In the genomic region with DNA sequence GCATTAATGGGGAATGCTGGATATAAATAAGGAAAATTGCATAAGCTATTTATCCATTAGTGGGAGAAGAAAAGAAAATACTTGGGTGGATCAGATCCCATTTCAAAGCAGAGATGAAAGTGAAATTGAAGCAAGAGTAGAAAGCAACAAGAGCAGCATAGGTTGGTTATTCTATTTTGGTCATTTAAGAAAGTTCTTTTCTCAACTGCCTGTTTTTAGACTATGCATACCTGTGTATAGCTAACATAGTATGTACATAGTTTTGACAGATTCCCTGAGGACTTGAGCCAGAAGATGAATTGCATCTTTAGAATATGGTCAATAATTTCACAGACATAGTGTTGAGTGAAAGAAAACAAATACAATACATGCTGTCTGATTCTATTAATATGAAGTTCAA, we compare ENCODE assay signal across 1 cellular context.
TF ChIP-seq lines count a peak whose summit lies in the region.

No MANE protein-coding gene starts in this region.

TF ChIP-seq in GM23338, 12 proteins besides CTCF, POLR2A, EP300 and RAD21:
- TF ChIP-seq, protein P1, sequence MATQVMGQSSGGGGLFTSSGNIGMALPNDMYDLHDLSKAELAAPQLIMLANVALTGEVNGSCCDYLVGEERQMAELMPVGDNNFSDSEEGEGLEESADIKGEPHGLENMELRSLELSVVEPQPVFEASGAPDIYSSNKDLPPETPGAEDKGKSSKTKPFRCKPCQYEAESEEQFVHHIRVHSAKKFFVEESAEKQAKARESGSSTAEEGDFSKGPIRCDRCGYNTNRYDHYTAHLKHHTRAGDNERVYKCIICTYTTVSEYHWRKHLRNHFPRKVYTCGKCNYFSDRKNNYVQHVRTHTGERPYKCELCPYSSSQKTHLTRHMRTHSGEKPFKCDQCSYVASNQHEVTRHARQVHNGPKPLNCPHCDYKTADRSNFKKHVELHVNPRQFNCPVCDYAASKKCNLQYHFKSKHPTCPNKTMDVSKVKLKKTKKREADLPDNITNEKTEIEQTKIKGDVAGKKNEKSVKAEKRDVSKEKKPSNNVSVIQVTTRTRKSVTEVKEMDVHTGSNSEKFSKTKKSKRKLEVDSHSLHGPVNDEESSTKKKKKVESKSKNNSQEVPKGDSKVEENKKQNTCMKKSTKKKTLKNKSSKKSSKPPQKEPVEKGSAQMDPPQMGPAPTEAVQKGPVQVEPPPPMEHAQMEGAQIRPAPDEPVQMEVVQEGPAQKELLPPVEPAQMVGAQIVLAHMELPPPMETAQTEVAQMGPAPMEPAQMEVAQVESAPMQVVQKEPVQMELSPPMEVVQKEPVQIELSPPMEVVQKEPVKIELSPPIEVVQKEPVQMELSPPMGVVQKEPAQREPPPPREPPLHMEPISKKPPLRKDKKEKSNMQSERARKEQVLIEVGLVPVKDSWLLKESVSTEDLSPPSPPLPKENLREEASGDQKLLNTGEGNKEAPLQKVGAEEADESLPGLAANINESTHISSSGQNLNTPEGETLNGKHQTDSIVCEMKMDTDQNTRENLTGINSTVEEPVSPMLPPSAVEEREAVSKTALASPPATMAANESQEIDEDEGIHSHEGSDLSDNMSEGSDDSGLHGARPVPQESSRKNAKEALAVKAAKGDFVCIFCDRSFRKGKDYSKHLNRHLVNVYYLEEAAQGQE (IDR thresholded peaks at IDR 0.05; ENCODE audit: unreplicated experiment), result no peak
- TF ChIP-seq, protein P2, sequence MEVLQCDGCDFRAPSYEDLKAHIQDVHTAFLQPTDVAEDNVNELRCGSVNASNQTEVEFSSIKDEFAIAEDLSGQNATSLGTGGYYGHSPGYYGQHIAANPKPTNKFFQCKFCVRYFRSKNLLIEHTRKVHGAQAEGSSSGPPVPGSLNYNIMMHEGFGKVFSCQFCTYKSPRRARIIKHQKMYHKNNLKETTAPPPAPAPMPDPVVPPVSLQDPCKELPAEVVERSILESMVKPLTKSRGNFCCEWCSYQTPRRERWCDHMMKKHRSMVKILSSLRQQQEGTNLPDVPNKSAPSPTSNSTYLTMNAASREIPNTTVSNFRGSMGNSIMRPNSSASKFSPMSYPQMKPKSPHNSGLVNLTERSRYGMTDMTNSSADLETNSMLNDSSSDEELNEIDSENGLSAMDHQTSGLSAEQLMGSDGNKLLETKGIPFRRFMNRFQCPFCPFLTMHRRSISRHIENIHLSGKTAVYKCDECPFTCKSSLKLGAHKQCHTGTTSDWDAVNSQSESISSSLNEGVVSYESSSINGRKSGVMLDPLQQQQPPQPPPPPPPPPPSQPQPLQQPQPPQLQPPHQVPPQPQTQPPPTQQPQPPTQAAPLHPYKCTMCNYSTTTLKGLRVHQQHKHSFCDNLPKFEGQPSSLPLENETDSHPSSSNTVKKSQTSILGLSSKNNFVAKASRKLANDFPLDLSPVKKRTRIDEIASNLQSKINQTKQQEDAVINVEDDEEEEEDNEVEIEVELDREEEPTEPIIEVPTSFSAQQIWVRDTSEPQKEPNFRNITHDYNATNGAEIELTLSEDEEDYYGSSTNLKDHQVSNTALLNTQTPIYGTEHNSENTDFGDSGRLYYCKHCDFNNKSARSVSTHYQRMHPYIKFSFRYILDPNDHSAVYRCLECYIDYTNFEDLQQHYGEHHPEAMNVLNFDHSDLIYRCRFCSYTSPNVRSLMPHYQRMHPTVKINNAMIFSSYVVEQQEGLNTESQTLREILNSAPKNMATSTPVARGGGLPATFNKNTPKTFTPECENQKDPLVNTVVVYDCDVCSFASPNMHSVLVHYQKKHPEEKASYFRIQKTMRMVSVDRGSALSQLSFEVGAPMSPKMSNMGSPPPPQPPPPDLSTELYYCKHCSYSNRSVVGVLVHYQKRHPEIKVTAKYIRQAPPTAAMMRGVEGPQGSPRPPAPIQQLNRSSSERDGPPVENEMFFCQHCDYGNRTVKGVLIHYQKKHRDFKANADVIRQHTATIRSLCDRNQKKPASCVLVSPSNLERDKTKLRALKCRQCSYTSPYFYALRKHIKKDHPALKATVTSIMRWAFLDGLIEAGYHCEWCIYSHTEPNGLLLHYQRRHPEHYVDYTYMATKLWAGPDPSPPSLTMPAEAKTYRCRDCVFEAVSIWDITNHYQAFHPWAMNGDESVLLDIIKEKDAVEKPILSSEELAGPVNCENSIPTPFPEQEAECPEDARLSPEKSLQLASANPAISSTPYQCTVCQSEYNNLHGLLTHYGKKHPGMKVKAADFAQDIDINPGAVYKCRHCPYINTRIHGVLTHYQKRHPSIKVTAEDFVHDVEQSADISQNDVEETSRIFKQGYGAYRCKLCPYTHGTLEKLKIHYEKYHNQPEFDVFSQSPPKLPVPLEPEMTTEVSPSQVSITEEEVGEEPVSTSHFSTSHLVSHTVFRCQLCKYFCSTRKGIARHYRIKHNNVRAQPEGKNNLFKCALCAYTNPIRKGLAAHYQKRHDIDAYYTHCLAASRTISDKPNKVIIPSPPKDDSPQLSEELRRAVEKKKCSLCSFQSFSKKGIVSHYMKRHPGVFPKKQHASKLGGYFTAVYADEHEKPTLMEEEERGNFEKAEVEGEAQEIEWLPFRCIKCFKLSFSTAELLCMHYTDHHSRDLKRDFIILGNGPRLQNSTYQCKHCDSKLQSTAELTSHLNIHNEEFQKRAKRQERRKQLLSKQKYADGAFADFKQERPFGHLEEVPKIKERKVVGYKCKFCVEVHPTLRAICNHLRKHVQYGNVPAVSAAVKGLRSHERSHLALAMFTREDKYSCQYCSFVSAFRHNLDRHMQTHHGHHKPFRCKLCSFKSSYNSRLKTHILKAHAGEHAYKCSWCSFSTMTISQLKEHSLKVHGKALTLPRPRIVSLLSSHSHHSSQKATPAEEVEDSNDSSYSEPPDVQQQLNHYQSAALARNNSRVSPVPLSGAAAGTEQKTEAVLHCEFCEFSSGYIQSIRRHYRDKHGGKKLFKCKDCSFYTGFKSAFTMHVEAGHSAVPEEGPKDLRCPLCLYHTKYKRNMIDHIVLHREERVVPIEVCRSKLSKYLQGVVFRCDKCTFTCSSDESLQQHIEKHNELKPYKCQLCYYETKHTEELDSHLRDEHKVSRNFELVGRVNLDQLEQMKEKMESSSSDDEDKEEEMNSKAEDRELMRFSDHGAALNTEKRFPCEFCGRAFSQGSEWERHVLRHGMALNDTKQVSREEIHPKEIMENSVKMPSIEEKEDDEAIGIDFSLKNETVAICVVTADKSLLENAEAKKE (CRISPR knock-in tag; IDR thresholded peaks at IDR 0.05), result no peak
- TF ChIP-seq, protein P3, sequence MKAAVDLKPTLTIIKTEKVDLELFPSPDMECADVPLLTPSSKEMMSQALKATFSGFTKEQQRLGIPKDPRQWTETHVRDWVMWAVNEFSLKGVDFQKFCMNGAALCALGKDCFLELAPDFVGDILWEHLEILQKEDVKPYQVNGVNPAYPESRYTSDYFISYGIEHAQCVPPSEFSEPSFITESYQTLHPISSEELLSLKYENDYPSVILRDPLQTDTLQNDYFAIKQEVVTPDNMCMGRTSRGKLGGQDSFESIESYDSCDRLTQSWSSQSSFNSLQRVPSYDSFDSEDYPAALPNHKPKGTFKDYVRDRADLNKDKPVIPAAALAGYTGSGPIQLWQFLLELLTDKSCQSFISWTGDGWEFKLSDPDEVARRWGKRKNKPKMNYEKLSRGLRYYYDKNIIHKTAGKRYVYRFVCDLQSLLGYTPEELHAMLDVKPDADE (IDR thresholded peaks at IDR 0.05), result no peak
- TF ChIP-seq JUNB (IDR thresholded peaks at IDR 0.05; ENCODE audit: unreplicated experiment), result no peak
- no peak for TF ChIP-seq CREB1 (CRISPR knock-in tag; IDR thresholded peaks at IDR 0.05; ENCODE audit: low read depth)
- no peak for TF ChIP-seq NANOG (IDR thresholded peaks at IDR 0.05; ENCODE audit: borderline replicate concordance)
- TF ChIP-seq EZH2 (IDR thresholded peaks at IDR 0.05; ENCODE audit: low read depth, unreplicated experiment), result no peak
- TF ChIP-seq ZNF331 (CRISPR knock-in tag; IDR thresholded peaks at IDR 0.05; ENCODE audit: low read depth), result no peak
- no peak for TF ChIP-seq ZNF114 (CRISPR knock-in tag; IDR thresholded peaks at IDR 0.05)
- TF ChIP-seq EZH2phosphoT487 (IDR thresholded peaks at IDR 0.05; ENCODE audit: unreplicated experiment), result no peak
- TF ChIP-seq POLR2AphosphoS5 (IDR thresholded peaks at IDR 0.05; ENCODE audit: low read depth), result no peak
- TF ChIP-seq STAT1 (IDR thresholded peaks at IDR 0.05; ENCODE audit: unreplicated experiment), result no peak
